ENCODE assay signal across 8 cellular contexts in genomic region chr16:31265329-31266245, GRCh38. TPM values are rescaled to one million over a fixed set of nuclear protein-coding genes. Genes with fewer than 3 reads are reported as not detected.
DNase-seq lines count a peak whose midpoint lies in the region; ATAC-seq lines count a peak whose summit lies in the region.

No MANE protein-coding gene starts in this region.

- DNase-seq in A172 (ENCODE audit: low spot score) (peak; percentile 95), LoVo (ENCODE audit: low spot score) (no peak), putamen (ENCODE audit: low spot score) (no peak)
- DNase-seq in activated CD4-positive, alpha-beta T cell treated with anti-CD3 and anti-CD28 coated beads, Interleukin-2, amount 50 U/mL, for 1 hour = peak; percentile 38
- peak; percentile 62 to 77 for DNase-seq in stimulated activated CD4-positive, alpha-beta T cell treated with anti-CD3 and anti-CD28 coated beads, Interleukin-4, amount 100 ng/mL, for 48 hours (ENCODE audit: low read depth in 2 of 2)

- peak; percentile 86 for ATAC-seq in GM19397 (IDR thresholded peaks at IDR 0.05; ENCODE audit: unreplicated experiment)
- peak; percentile 86 for ATAC-seq in HG03460 (IDR thresholded peaks at IDR 0.05; ENCODE audit: unreplicated experiment)
- ATAC-seq in esophagus mucosa = peak; percentile 92

RNA-seq across cellular contexts. Expression of gene ITGAM, which starts 5.8 kb away (rescaled TPM):
- 1.0 and 3.1 TPM in 2 replicates for total RNA-seq in A172 (2014; rRNA removed; shearing (Covaris generic))
- 0.96 TPM for total RNA-seq in esophagus mucosa

RNA-seq across cellular contexts. Expression of gene PYDC1, which starts 48.7 kb away (rescaled TPM):
- not detected in 2 replicates for total RNA-seq in A172 (2014; rRNA removed; shearing (Covaris generic))
- total RNA-seq in esophagus mucosa = not detected

RNA-seq across cellular contexts. Expression of gene TRIM72, which starts 51.7 kb away (rescaled TPM):
- under 0.01 and 0.02 TPM in 2 replicates for total RNA-seq in A172 (2014; rRNA removed; shearing (Covaris generic))
- total RNA-seq in esophagus mucosa = 0.04 TPM

Comparison
In these comparisons a context has a peak if more than half of its experiments do, and no peak if none do; other contexts are left out.
1. DNase-seq: peak in A172 (single experiment), activated CD4-positive, alpha-beta T cell treated with anti-CD3 and anti-CD28 coated beads, Interleukin-2, amount 50 U/mL, for 1 hour (single experiment) and stimulated activated CD4-positive, alpha-beta T cell treated with anti-CD3 and anti-CD28 coated beads, Interleukin-4, amount 100 ng/mL, for 48 hours (2 of 2); none in LoVo (single experiment) and putamen (single experiment).
2. Peak in every context shown above with its lines, with median percentiles within 50 percentile points of each other: ATAC-seq.